Comparison of ENCODE assay signal across 8 cellular contexts in the genomic region with DNA sequence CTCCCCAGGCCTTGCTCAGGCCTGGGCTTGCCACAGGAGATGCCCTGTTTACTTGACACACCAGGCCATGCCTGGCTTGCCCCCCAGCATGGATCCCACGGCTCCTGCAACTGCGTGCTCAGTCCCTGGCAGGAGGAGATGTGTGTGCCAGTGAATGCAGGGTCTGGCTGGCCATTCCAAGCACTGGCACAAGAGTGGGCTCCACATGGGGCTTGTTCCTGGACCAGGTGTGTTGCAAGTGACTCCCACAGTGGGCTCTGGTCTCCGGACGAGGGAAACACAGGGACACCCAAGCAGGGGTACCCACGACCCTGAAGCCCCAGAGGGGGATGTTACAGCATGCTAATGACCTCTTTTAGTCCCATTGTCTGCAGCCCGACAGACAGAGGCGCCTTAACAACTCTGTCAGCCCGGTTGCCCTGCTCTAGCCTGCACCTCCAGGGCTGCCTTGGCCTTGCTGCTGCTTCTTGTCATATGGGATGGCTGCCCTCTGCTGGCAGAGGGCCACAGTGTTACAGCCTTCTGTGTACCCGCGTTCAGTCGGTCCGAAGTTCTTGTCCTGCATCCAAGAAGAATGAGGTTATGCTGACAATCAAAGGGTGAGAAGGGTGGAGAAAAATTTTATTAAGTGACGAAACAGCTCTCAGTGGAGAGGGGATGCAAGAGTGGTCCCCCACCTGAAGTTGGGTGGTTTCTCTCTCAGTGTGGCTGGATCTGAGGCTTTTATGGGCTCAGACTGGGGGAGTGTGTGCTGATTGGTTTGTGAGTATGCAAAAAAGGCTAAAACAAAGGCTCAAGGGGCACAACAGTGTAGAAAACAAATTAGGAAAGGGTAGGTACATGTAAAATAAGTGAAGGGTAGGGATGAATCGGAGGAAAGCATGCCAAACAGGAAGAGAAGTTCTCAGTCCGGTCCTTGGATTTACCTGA.
A peak's percentile ranks its signal among the peaks of the same experiment; 100 is the strongest.
DNase-seq lines count a peak whose midpoint lies in the region; ATAC-seq and TF ChIP-seq lines count a peak whose summit lies in the region.

No MANE protein-coding gene starts in this region.

- no peak for TF ChIP-seq POLR2A in prostate gland (IDR thresholded peaks at IDR 0.05)

- H3K4me3 ChIP-seq in MM.1S (ENCODE audit: low read length): no peak overlapping the region
- H3K4me3 ChIP-seq in prostate gland: no peak overlapping the region

- H3K9me3 Mint-ChIP-seq in activated CD8-positive, alpha-beta T cell treated with anti-CD3 and anti-CD28 coated beads, Interleukin-2, amount 10 ng/mL, durations not matched to agents 7 days and 5 days (ENCODE audit: insufficient read depth): no peaks in the 10 kb centered on the region
- no peaks in the 10 kb centered on the region for H3K9me3 Mint-ChIP-seq in mesothelial cell of epicardium

- CTCF ChIA-PET in activated CD8-positive, alpha-beta T cell treated with anti-CD3 and anti-CD28 coated beads, Interleukin-2, amount 10 ng/mL, durations not matched to agents 7 days and 5 days (lab: Charles Lee): interaction anchor here (1.4 to 2.6 kb wide), 3 partner anchors 13 to 308 kb away, joined by 3 to 21 read pairs (median 9); no protein-coding TSS in a partner anchor

- intact Hi-C loops in prostate gland (cut with DNase I): loop anchor here (5.0 kb wide), 1 partner anchor 209 kb away; no protein-coding TSS in a partner anchor

- no peak overlapping the region for H3K27ac Mint-ChIP-seq in activated CD8-positive, alpha-beta T cell treated with anti-CD3 and anti-CD28 coated beads, Interleukin-2, amount 10 ng/mL, durations not matched to agents 7 days and 5 days
- no peak overlapping the region for H3K27ac Mint-ChIP-seq in mesothelial cell of epicardium

- TF ChIP-seq CTCF in MM.1S (IDR thresholded peaks at IDR 0.05; ENCODE audit: low read length) (peak; percentile 53), prostate gland (IDR thresholded peaks at IDR 0.05) (no peak), mesothelial cell of epicardium (IDR thresholded peaks at IDR 0.05; ENCODE audit: unreplicated experiment) (no peak)

- no peaks in the 10 kb centered on the region for H4K20me1 ChIP-seq in MM.1S (ENCODE audit: insufficient read depth, low read length)

- WGBS in prostate gland: 86% methylated on average over 15 of the region's 15 CpGs

- no peaks in the 10 kb centered on the region for H3K27me3 ChIP-seq in MM.1S (replicated peaks; ENCODE audit: insufficient read depth, low read length)
- no peaks in the 10 kb centered on the region for H3K27me3 ChIP-seq in prostate gland (replicated peaks; ENCODE audit: insufficient read depth)

- H3K9ac ChIP-seq in MM.1S (ENCODE audit: low read length): no peak overlapping the region

- H3F3A ChIP-seq in MM.1S (ENCODE audit: insufficient read depth, low read length): no peaks in the 10 kb centered on the region

- DNase-seq in NCI-H2171 treated with DMSO at 0.1 percent for 48 hours (lab: John Stamatoyannopoulos, UW) (peak; percentile 10), NCI-H2171 (lab: John Stamatoyannopoulos, UW) (no peak), MM.1S (peak; percentile 30), fibroblast of the conjunctiva (ENCODE audit: low read depth) (peak; percentile 17), prostate gland (ENCODE audit: low spot score) (peak; percentile 5), T1000 (lab: John Stamatoyannopoulos, UW) (no peak), mesothelial cell of epicardium (ENCODE audit: low spot score in 2 of 2, unreplicated experiment in 2 of 2) (no peak)
- DNase-seq in activated CD8-positive, alpha-beta T cell treated with anti-CD3 and anti-CD28 coated beads, Interleukin-2, amount 10 ng/mL, durations not matched to agents 7 days and 5 days: peak; percentile 58

- no peaks in the 10 kb centered on the region for H3K36me3 Mint-ChIP-seq in activated CD8-positive, alpha-beta T cell treated with anti-CD3 and anti-CD28 coated beads, Interleukin-2, amount 10 ng/mL, durations not matched to agents 7 days and 5 days (ENCODE audit: low read depth)
- H3K36me3 Mint-ChIP-seq in mesothelial cell of epicardium: peaks cover 9% of the 10 kb centered on the region

- POLR2A ChIA-PET in activated CD8-positive, alpha-beta T cell treated with anti-CD3 and anti-CD28 coated beads, Interleukin-2, amount 10 ng/mL, durations not matched to agents 7 days and 5 days (lab: Charles Lee): no interaction called here

- no peak overlapping the region for H3K27ac ChIP-seq in MM.1S (ENCODE audit: low read length)
- H3K27ac ChIP-seq in prostate gland: no peak overlapping the region

- no peak overlapping the region for H3K4me3 Mint-ChIP-seq in activated CD8-positive, alpha-beta T cell treated with anti-CD3 and anti-CD28 coated beads, Interleukin-2, amount 10 ng/mL, durations not matched to agents 7 days and 5 days
- H3K4me3 Mint-ChIP-seq in mesothelial cell of epicardium: no peak overlapping the region

- ATAC-seq in activated CD8-positive, alpha-beta T cell treated with anti-CD3 and anti-CD28 coated beads, Interleukin-2, amount 10 ng/mL, durations not matched to agents 7 days and 5 days: peak; percentile 83

- no peaks in the 10 kb centered on the region for H3K4me1 ChIP-seq in MM.1S (ENCODE audit: low read length)
- no peaks in the 10 kb centered on the region for H3K4me1 ChIP-seq in prostate gland (replicated peaks)

- no peak overlapping the region for H2AFZ ChIP-seq in MM.1S (ENCODE audit: low read length)

- no peaks in the 10 kb centered on the region for H3K79me2 ChIP-seq in MM.1S (ENCODE audit: low read length)

- no peaks in the 10 kb centered on the region for H3K36me3 ChIP-seq in MM.1S (replicated peaks; ENCODE audit: insufficient read depth, low read length)
- no peaks in the 10 kb centered on the region for H3K36me3 ChIP-seq in prostate gland

- no peaks in the 10 kb centered on the region for H3K4me1 Mint-ChIP-seq in activated CD8-positive, alpha-beta T cell treated with anti-CD3 and anti-CD28 coated beads, Interleukin-2, amount 10 ng/mL, durations not matched to agents 7 days and 5 days (ENCODE audit: low read depth)
- H3K4me1 Mint-ChIP-seq in mesothelial cell of epicardium: peaks cover under 1% of the 10 kb centered on the region

- H3K9me3 ChIP-seq in MM.1S (replicated peaks; ENCODE audit: insufficient read depth, low read length) (no peaks in the 10 kb centered on the region), prostate gland (no peaks in the 10 kb centered on the region)

- no peaks in the 10 kb centered on the region for H3K9me2 ChIP-seq in MM.1S (replicated peaks; ENCODE audit: insufficient read depth, low read length)

- H3K27me3 Mint-ChIP-seq in activated CD8-positive, alpha-beta T cell treated with anti-CD3 and anti-CD28 coated beads, Interleukin-2, amount 10 ng/mL, durations not matched to agents 7 days and 5 days (ENCODE audit: low read depth): no peaks in the 10 kb centered on the region
- H3K27me3 Mint-ChIP-seq in mesothelial cell of epicardium (ENCODE audit: low read depth): no peaks in the 10 kb centered on the region

- no peak overlapping the region for H3K4me2 ChIP-seq in MM.1S (ENCODE audit: low read depth, low read length)

Comparison
In these comparisons a context has a peak if more than half of its experiments do, and no peak if none do; other contexts are left out.
1. DNase-seq: peak in NCI-H2171 treated with DMSO at 0.1 percent for 48 hours (single experiment), MM.1S (single experiment), activated CD8-positive, alpha-beta T cell treated with anti-CD3 and anti-CD28 coated beads, Interleukin-2, amount 10 ng/mL, durations not matched to agents 7 days and 5 days (single experiment), fibroblast of the conjunctiva (single experiment) and prostate gland (single experiment); none in NCI-H2171 (single experiment), T1000 (single experiment) and mesothelial cell of epicardium (0 of 2).